In genomic region chr6:90154666-90155065, GRCh38 we compare ENCODE assay signal across 25 cellular contexts.
DNase-seq lines count a peak whose midpoint lies in the region; ATAC-seq and TF ChIP-seq lines count a peak whose summit lies in the region.
"Had no signal": no experiment of that assay in that cellular context is flagged by ENCODE, and none has a peak within 500 bp of the region (broad histone marks: within the 10 kb centered on the region; RNA-seq: fewer than 3 reads in every experiment).

No MANE protein-coding gene starts in this region.

- H3K9ac ChIP-seq in OCI-LY1 (ENCODE audit: low read length): no peak overlapping the region
- H3K9ac ChIP-seq: parathyroid adenoma had no signal

- no peaks in the 10 kb centered on the region for H3K9me3 Mint-ChIP-seq in CD4-positive, alpha-beta T cell
- H3K9me3 Mint-ChIP-seq in stimulated activated memory B cell treated with anti-CD40 and anti-IgM and Interleukin-4, amounts not matched to agents 10 μg/mL and 1 μg/mL and 100 μg/mL, for 72 hours: peaks cover 3% of the 10 kb centered on the region
- H3K9me3 Mint-ChIP-seq: IgD-negative memory B cell; immature natural killer cell; neural crest cell; T-helper 2 cell treated with Interferon-gamma antibody and Interleukin-4, amounts not matched to agents 5 μg/mL and 100 μg/mL, for 36 hours had no signal

- H3K4me1 ChIP-seq in OCI-LY1 (ENCODE audit: insufficient read depth, low read length, severe bottlenecking) (peaks cover 100% of the 10 kb centered on the region), gastroesophageal sphincter (peaks cover 6 to 58% (median 9%) of the 10 kb centered on the region in 3 donors)
- H3K4me1 ChIP-seq: thyroid gland had no signal

- H3K9me2 ChIP-seq in OCI-LY1 (ENCODE audit: low read depth, low read length): no peaks in the 10 kb centered on the region

- POLR2A ChIA-PET in CD4-positive, alpha-beta T cell (lab: Charles Lee): interaction anchor here (1.5 kb wide), 1 partner anchor 129 kb away, joined by 3 read pairs; no protein-coding TSS in a partner anchor

- no peak for ATAC-seq in CD4-positive, alpha-beta T cell (ENCODE audit: poor library complexity)
- no peak for ATAC-seq in gastroesophageal sphincter
- no peak for ATAC-seq in stimulated activated memory B cell treated with anti-CD40 and anti-IgM and Interleukin-4, amounts not matched to agents 10 μg/mL and 1 μg/mL and 100 μg/mL, for 72 hours
- ATAC-seq: HCT116, left cardiac atrium, mucosa of descending colon had no signal

- peaks cover 47% of the 10 kb centered on the region; the same call in 1 of the 2 replicates for H3K36me3 ChIP-seq in OCI-LY1 (ENCODE audit: insufficient read depth, low read length)
- H3K36me3 ChIP-seq in gastroesophageal sphincter: no peaks in the 10 kb centered on the region
- H3K36me3 ChIP-seq: cardiac muscle cell, stomach, thyroid gland had no signal

- peak overlapping the region; percentile 6; the same call in 1 of the 2 replicates for H3K4me2 ChIP-seq in OCI-LY1 (ENCODE audit: low read length)

- no peaks in the 10 kb centered on the region for H3K27me3 Mint-ChIP-seq in CD4-positive, alpha-beta T cell
- no peaks in the 10 kb centered on the region for H3K27me3 Mint-ChIP-seq in stimulated activated memory B cell treated with anti-CD40 and anti-IgM and Interleukin-4, amounts not matched to agents 10 μg/mL and 1 μg/mL and 100 μg/mL, for 72 hours

- no peak for DNase-seq in CD4-positive, alpha-beta T cell
- DNase-seq in T1000 (lab: John Stamatoyannopoulos, UW): no peak
- DNase-seq in NK-92 treated with Interleukin-12 subunit alpha and Interleukin-12 subunit beta, amount 100 ng/mL, for 24 hours (lab: John Stamatoyannopoulos, UW): no peak
- no peak for DNase-seq in effector CD8-positive, alpha-beta T cell (lab: John Stamatoyannopoulos, UW)
- DNase-seq: activated CD8-positive, alpha-beta memory T cell treated with anti-CD3 and anti-CD28 coated beads, Interleukin-2, amount 50 U/mL, for 4 hours; immature natural killer cell; left cardiac atrium; mucosa of descending colon; MV-4-11; NCI-H1436; SIG-M5; stomach; thyroid gland had no signal

- no peaks in the 10 kb centered on the region; the same call in 1 of the 2 replicates for H4K20me1 ChIP-seq in OCI-LY1 (ENCODE audit: insufficient read depth, low read length)

- H3F3A ChIP-seq in OCI-LY1 (ENCODE audit: insufficient read depth, low read length): peaks cover 1% of the 10 kb centered on the region; the same call in 1 of the 2 replicates

- H3K9me3 ChIP-seq in CD4-positive, alpha-beta T cell (ENCODE audit: control insufficient read depth, low read length): no peaks in the 10 kb centered on the region
- no peaks in the 10 kb centered on the region for H3K9me3 ChIP-seq in OCI-LY1 (ENCODE audit: low read length)
- no peaks in the 10 kb centered on the region for H3K9me3 ChIP-seq in gastroesophageal sphincter
- H3K9me3 ChIP-seq: mucosa of descending colon, stomach, thyroid gland had no signal

- TF ChIP-seq EP300 in gastroesophageal sphincter (IDR thresholded peaks at IDR 0.05): no peak

- CTCF ChIA-PET in CD4-positive, alpha-beta T cell (lab: Charles Lee): no interaction called here

- no peak overlapping the region for H3K4me3 ChIP-seq in OCI-LY1 (ENCODE audit: low read depth, low read length, poor library complexity, severe bottlenecking)
- no peak overlapping the region for H3K4me3 ChIP-seq in gastroesophageal sphincter
- H3K4me3 ChIP-seq: cardiac muscle cell, mucosa of descending colon, skin epidermis, stomach, thyroid gland had no signal

- no peak overlapping the region for H3K27ac ChIP-seq in CD4-positive, alpha-beta T cell (ENCODE audit: low read depth, low read length)
- H3K27ac ChIP-seq in OCI-LY1 (ENCODE audit: low read depth, low read length, poor library complexity, severe bottlenecking): peak overlapping the region; percentile 30
- peak overlapping the region; percentile 45 to 81 (median 78) for H3K27ac ChIP-seq in gastroesophageal sphincter
- H3K27ac ChIP-seq: C4-2B, cardiac muscle cell, parathyroid adenoma, skin epidermis, stomach, thyroid gland, VCaP had no signal

- intact Hi-C loops in CD4-positive, alpha-beta T cell (cut with DNase I, micrococcal nuclease): loop anchor here in 1 of 2 experiments (5.0 kb wide), 1 partner anchor 38 kb away; no protein-coding TSS in a partner anchor

- no peak overlapping the region for H3K4me3 Mint-ChIP-seq in CD4-positive, alpha-beta T cell
- no peak overlapping the region for H3K4me3 Mint-ChIP-seq in stimulated activated memory B cell treated with anti-CD40 and anti-IgM and Interleukin-4, amounts not matched to agents 10 μg/mL and 1 μg/mL and 100 μg/mL, for 72 hours
- H3K4me3 Mint-ChIP-seq: immature natural killer cell; neural crest cell; T-helper 2 cell treated with Interferon-gamma antibody and Interleukin-4, amounts not matched to agents 5 μg/mL and 100 μg/mL, for 36 hours had no signal

- H3K4me1 Mint-ChIP-seq in CD4-positive, alpha-beta T cell (ENCODE audit: low read depth): peaks cover 82% of the 10 kb centered on the region
- H3K4me1 Mint-ChIP-seq in stimulated activated memory B cell treated with anti-CD40 and anti-IgM and Interleukin-4, amounts not matched to agents 10 μg/mL and 1 μg/mL and 100 μg/mL, for 72 hours: peaks cover 60% of the 10 kb centered on the region

- H3K79me2 ChIP-seq in OCI-LY1 (ENCODE audit: insufficient read depth, low read length): peaks cover 100% of the 10 kb centered on the region

- H3K27me3 ChIP-seq in CD4-positive, alpha-beta T cell (ENCODE audit: control insufficient read depth, insufficient read depth, low read length): no peaks in the 10 kb centered on the region
- H3K27me3 ChIP-seq in OCI-LY1 (ENCODE audit: insufficient read depth, low read length): no peaks in the 10 kb centered on the region
- H3K27me3 ChIP-seq in gastroesophageal sphincter: no peaks in the 10 kb centered on the region
- H3K27me3 ChIP-seq: cardiac muscle cell, stomach, thyroid gland had no signal

- peak overlapping the region; percentile 84 for H3K27ac Mint-ChIP-seq in CD4-positive, alpha-beta T cell
- peak overlapping the region; percentile 71 for H3K27ac Mint-ChIP-seq in stimulated activated memory B cell treated with anti-CD40 and anti-IgM and Interleukin-4, amounts not matched to agents 10 μg/mL and 1 μg/mL and 100 μg/mL, for 72 hours
- H3K27ac Mint-ChIP-seq: IgD-negative memory B cell; T-helper 2 cell treated with Interferon-gamma antibody and Interleukin-4, amounts not matched to agents 5 μg/mL and 100 μg/mL, for 36 hours had no signal

- TF ChIP-seq POLR2A in gastroesophageal sphincter (IDR thresholded peaks at IDR 0.05): no peak

- WGBS in gastroesophageal sphincter (ENCODE audit: low coverage in 1 of 2), 2 donors: 13 to 64% methylated on average over 2 to 3 of the region's 5 CpGs

- no peak overlapping the region for H2AFZ ChIP-seq in OCI-LY1 (ENCODE audit: low read length)
- H2AFZ ChIP-seq: parathyroid adenoma had no signal

- H3K36me3 Mint-ChIP-seq in CD4-positive, alpha-beta T cell (ENCODE audit: low read depth): no peaks in the 10 kb centered on the region
- H3K36me3 Mint-ChIP-seq in stimulated activated memory B cell treated with anti-CD40 and anti-IgM and Interleukin-4, amounts not matched to agents 10 μg/mL and 1 μg/mL and 100 μg/mL, for 72 hours: peaks cover 8% of the 10 kb centered on the region

- TF ChIP-seq CTCF in CD4-positive, alpha-beta T cell (IDR thresholded peaks at IDR 0.05): no peak
- TF ChIP-seq CTCF in OCI-LY1 (IDR thresholded peaks at IDR 0.05; ENCODE audit: low read length) (no peak), gastroesophageal sphincter (IDR thresholded peaks at IDR 0.05) (no peak)
